28 cellular contexts compared by ENCODE assay signal in the genomic region with DNA sequence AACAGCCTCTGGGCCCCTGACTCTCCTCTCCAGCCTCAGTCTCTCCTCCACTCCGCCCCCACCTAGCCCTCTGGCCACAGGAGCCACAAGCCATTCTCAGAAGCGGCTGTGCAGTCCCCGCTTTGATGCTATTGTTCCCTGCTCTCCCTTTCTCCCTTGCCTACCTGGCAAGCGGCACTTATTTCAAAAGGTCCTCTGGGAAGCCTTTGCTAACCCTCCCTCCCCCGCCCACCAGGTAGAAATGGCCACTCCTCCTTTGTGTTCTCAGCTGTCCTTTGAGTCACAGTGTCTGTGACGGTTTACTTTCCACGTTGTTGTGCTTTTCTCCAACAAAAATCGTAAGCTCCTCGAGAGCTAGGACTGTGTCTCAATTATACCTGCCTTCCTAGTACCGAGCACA.
DNase-seq lines count a peak whose midpoint lies in the region; ATAC-seq and TF ChIP-seq lines count a peak whose summit lies in the region.
"Had no signal": no experiment of that assay in that cellular context is flagged by ENCODE, and none has a peak within 500 bp of the region (broad histone marks: within the 10 kb centered on the region; RNA-seq: fewer than 3 reads in every experiment).

No MANE protein-coding gene starts in this region.

- H3K79me2 ChIP-seq in neural progenitor cell (ENCODE audit: low read depth), result no peaks in the 10 kb centered on the region

- intact Hi-C loops in head of caudate nucleus (cut with DNase I), result no loop called here

- no peak overlapping the region for H3K27ac ChIP-seq in neural progenitor cell
- H3K27ac ChIP-seq: 22Rv1, coronary artery, GM23248, heart left ventricle, right lobe of liver, suprapubic skin had no signal

- no peaks in the 10 kb centered on the region for H3K9me3 ChIP-seq in neural progenitor cell (ENCODE audit: low read depth)
- H3K9me3 ChIP-seq: heart left ventricle, right lobe of liver, suprapubic skin had no signal

- no peaks in the 10 kb centered on the region for H3K27me3 ChIP-seq in neural progenitor cell
- H3K27me3 ChIP-seq: right lobe of liver had no signal

- DNase-seq in NCI-H1417 (lab: John Stamatoyannopoulos, UW) (peak in 2 of 3 experiments; percentile 31 to 77), NCI-H1417 treated with DMSO at 0.1 percent for 48 hours (lab: John Stamatoyannopoulos, UW) (no peak), NCI-H146 (lab: John Stamatoyannopoulos, UW) (peak; percentile 83), NCI-H510A treated with DMSO at 0.1 percent for 48 hours (lab: John Stamatoyannopoulos, UW) (peak; percentile 82), neural progenitor cell (ENCODE audit: low spot score) (no peak), hippocampal formation (lab: John Stamatoyannopoulos, UW) (no peak), head of caudate nucleus (no peak)
- DNase-seq: activated CD8-positive, alpha-beta T cell treated with anti-CD3 and anti-CD28 coated beads for 36 hours; activated gamma-delta T cell; activated naive CD8-positive, alpha-beta T cell treated with anti-CD3 and anti-CD28 coated beads, Interleukin-2, amount 10 ng/mL, durations not matched to agents 7 days and 5 days; effector memory CD4-positive, alpha-beta T cell; foreskin fibroblast; GM23248; heart left ventricle; Karpas-422; NCI-H2171 treated with DMSO at 0.1 percent for 48 hours; NCI-H82; nephron progenitor cell; posterior cingulate gyrus; right lobe of liver; RPMI8226; stimulated activated naive B cell treated with anti-CD40 and anti-IgM and Interleukin-4, amounts not matched to agents 10 μg/mL and 1 μg/mL and 100 μg/mL, for 72 hours had no signal

- TF ChIP-seq CTCF in neural progenitor cell (IDR thresholded peaks at IDR 0.05), result no peak

- no peak overlapping the region for H3K4me3 Mint-ChIP-seq in neural progenitor cell
- H3K4me3 Mint-ChIP-seq: activated CD8-positive, alpha-beta T cell treated with anti-CD3 and anti-CD28 coated beads for 36 hours; activated naive CD8-positive, alpha-beta T cell treated with anti-CD3 and anti-CD28 coated beads, Interleukin-2, amount 10 ng/mL, durations not matched to agents 7 days and 5 days; CD14-positive monocyte; nephron progenitor cell; stimulated activated naive B cell treated with anti-CD40 and anti-IgM and Interleukin-4, amounts not matched to agents 10 μg/mL and 1 μg/mL and 100 μg/mL, for 72 hours had no signal

- no peaks in the 10 kb centered on the region for H3F3A ChIP-seq in neural progenitor cell (ENCODE audit: low read depth)

- peaks cover 3% of the 10 kb centered on the region for H3K4me1 ChIP-seq in neural progenitor cell
- H3K4me1 ChIP-seq: heart left ventricle, right lobe of liver, suprapubic skin had no signal

- H3K9me3 Mint-ChIP-seq in neural progenitor cell, result no peaks in the 10 kb centered on the region
- H3K9me3 Mint-ChIP-seq: activated CD8-positive, alpha-beta T cell treated with anti-CD3 and anti-CD28 coated beads for 36 hours; activated naive CD8-positive, alpha-beta T cell treated with anti-CD3 and anti-CD28 coated beads, Interleukin-2, amount 10 ng/mL, durations not matched to agents 7 days and 5 days; nephron progenitor cell; stimulated activated naive B cell treated with anti-CD40 and anti-IgM and Interleukin-4, amounts not matched to agents 10 μg/mL and 1 μg/mL and 100 μg/mL, for 72 hours had no signal

- no peak overlapping the region for H3K9ac ChIP-seq in neural progenitor cell
- H3K9ac ChIP-seq: GM23248 had no signal

- H4K20me1 ChIP-seq in neural progenitor cell (ENCODE audit: low read depth), result no peaks in the 10 kb centered on the region

- no peaks in the 10 kb centered on the region for H3K36me3 ChIP-seq in neural progenitor cell
- H3K36me3 ChIP-seq: heart left ventricle, right lobe of liver, suprapubic skin had no signal

- H3K27me3 Mint-ChIP-seq in neural progenitor cell (ENCODE audit: insufficient read depth, low read depth), result peaks cover 2% of the 10 kb centered on the region
- H3K27me3 Mint-ChIP-seq: activated naive CD8-positive, alpha-beta T cell treated with anti-CD3 and anti-CD28 coated beads, Interleukin-2, amount 10 ng/mL, durations not matched to agents 7 days and 5 days had no signal

- no peaks in the 10 kb centered on the region for H3K4me1 Mint-ChIP-seq in neural progenitor cell
- H3K4me1 Mint-ChIP-seq: activated naive CD8-positive, alpha-beta T cell treated with anti-CD3 and anti-CD28 coated beads, Interleukin-2, amount 10 ng/mL, durations not matched to agents 7 days and 5 days; CD14-positive monocyte; stimulated activated naive B cell treated with anti-CD40 and anti-IgM and Interleukin-4, amounts not matched to agents 10 μg/mL and 1 μg/mL and 100 μg/mL, for 72 hours had no signal

- ATAC-seq in GM19035 (IDR thresholded peaks at IDR 0.05; ENCODE audit: unreplicated experiment), result no peak
- ATAC-seq: activated CD8-positive, alpha-beta T cell treated with anti-CD3 and anti-CD28 coated beads for 36 hours; heart left ventricle; right lobe of liver; stimulated activated naive B cell treated with anti-CD40 and anti-IgM and Interleukin-4, amounts not matched to agents 10 μg/mL and 1 μg/mL and 100 μg/mL, for 72 hours had no signal

- H3K4me3 ChIP-seq in neural progenitor cell, result no peak overlapping the region
- H3K4me3 ChIP-seq: coronary artery, GM23248, heart left ventricle, lung, right lobe of liver, suprapubic skin had no signal

- peak overlapping the region; percentile 57 for H2AFZ ChIP-seq in neural progenitor cell (replicated peaks)
- H2AFZ ChIP-seq: GM23248 had no signal

- H3K4me2 ChIP-seq in neural progenitor cell, result no peak overlapping the region

- H3K36me3 Mint-ChIP-seq in neural progenitor cell, result no peaks in the 10 kb centered on the region
- H3K36me3 Mint-ChIP-seq: activated naive CD8-positive, alpha-beta T cell treated with anti-CD3 and anti-CD28 coated beads, Interleukin-2, amount 10 ng/mL, durations not matched to agents 7 days and 5 days; CD14-positive monocyte; stimulated activated naive B cell treated with anti-CD40 and anti-IgM and Interleukin-4, amounts not matched to agents 10 μg/mL and 1 μg/mL and 100 μg/mL, for 72 hours had no signal

- no peak overlapping the region for H3K27ac Mint-ChIP-seq in neural progenitor cell
- H3K27ac Mint-ChIP-seq: activated CD8-positive, alpha-beta T cell treated with anti-CD3 and anti-CD28 coated beads for 36 hours; activated naive CD8-positive, alpha-beta T cell treated with anti-CD3 and anti-CD28 coated beads, Interleukin-2, amount 10 ng/mL, durations not matched to agents 7 days and 5 days; CD14-positive monocyte; nephron progenitor cell; stimulated activated naive B cell treated with anti-CD40 and anti-IgM and Interleukin-4, amounts not matched to agents 10 μg/mL and 1 μg/mL and 100 μg/mL, for 72 hours had no signal

Comparison
In these comparisons a context has a peak if more than half of its experiments do, and no peak if none do; other contexts are left out.
1. DNase-seq: peak in NCI-H1417 (2 of 3), NCI-H146 (single experiment) and NCI-H510A treated with DMSO at 0.1 percent for 48 hours (single experiment); none in NCI-H1417 treated with DMSO at 0.1 percent for 48 hours (single experiment), neural progenitor cell (single experiment), hippocampal formation (0 of 2) and head of caudate nucleus (0 of 42).